Comparison of ENCODE assay signal across 13 cellular contexts in the genomic region with DNA sequence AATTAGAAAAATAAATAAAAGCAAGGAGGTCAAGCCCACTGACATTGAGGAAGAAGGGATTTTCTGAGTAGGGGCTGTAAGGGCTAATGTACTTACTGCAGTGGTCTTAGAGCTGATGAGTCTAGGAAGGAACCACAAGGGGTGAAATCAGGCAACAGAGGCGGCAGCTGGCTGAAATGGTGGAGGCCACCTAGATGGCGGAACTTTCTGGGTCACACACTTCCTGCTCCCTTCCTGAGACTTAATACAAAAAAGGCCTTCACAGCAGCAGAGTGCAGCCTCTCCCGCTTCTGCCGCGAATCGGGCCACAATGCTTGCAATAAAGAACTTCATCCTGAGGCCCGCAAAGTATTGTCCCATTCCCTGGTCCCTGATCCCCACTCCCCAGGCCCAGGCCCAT. TPM values are rescaled to one million over a fixed set of nuclear protein-coding genes. Genes with fewer than 3 reads are reported as not detected.
DNase-seq lines count a peak whose midpoint lies in the region; ATAC-seq and TF ChIP-seq lines count a peak whose summit lies in the region.
"Had no signal": no experiment of that assay in that cellular context is flagged by ENCODE, and none has a peak within 500 bp of the region (broad histone marks: within the 10 kb centered on the region; RNA-seq: fewer than 3 reads in every experiment).

No MANE protein-coding gene starts in this region.

- peaks cover 0 to 6% (median 0%) of the 10 kb centered on the region in 9 donors for H3K36me3 ChIP-seq in heart right ventricle
- H3K36me3 ChIP-seq in hepatocyte (replicated peaks; ENCODE audit: insufficient read depth, low read depth): no peaks in the 10 kb centered on the region

- 35 to 41% methylated on average over 7 of the region's 7 CpGs for WGBS in heart right ventricle, 2 donors
- WGBS in hepatocyte (ENCODE audit: low lambda C conversion rate, missing lambda C conversion rate): 82% methylated on average over 7 of the region's 7 CpGs

- no peaks in the 10 kb centered on the region for H3K79me2 ChIP-seq in hepatocyte

- no peaks in the 10 kb centered on the region for H3K27me3 Mint-ChIP-seq in T-cell

- H3K4me3 ChIP-seq in heart right ventricle: peak overlapping the region in 8 of 10 donors; percentile 13 to 45 (median 38)
- H3K4me3 ChIP-seq in hepatocyte: no peak overlapping the region
- H3K4me3 ChIP-seq: BLaER1 treated with 17β-estradiol and CSF1 and Interleukin-3, amounts not matched to agents 10 nM and 100 nM had no signal

- no peaks in the 10 kb centered on the region for H3K9me3 ChIP-seq in heart right ventricle
- no peaks in the 10 kb centered on the region for H3K9me3 ChIP-seq in hepatocyte (ENCODE audit: low read depth)
- H3K9me3 ChIP-seq: left lung had no signal

- in situ Hi-C loops in ACHN (cut with HindIII; ENCODE audit: low pct_ligation_motif_present, low pct_unique_long_range_greater_than_20kb, low sequenced_read_pairs): no loop called here

- H3K27ac Mint-ChIP-seq in T-cell: no peak overlapping the region

- DNase-seq in heart right ventricle (no peak), left cardiac atrium (no peak), hepatocyte (ENCODE audit: low spot score) (no peak), DMS53 (lab: John Stamatoyannopoulos, UW) (no peak), NCI-H82 treated with DMSO at 0.1 percent for 48 hours (lab: John Stamatoyannopoulos, UW; ENCODE audit: unreplicated experiment) (no peak), ACHN (no peak), T-cell (no peak)
- DNase-seq: activated naive CD4-positive, alpha-beta T cell treated with Interleukin-2 at 50 U/mL for 16 hours; left lung; NCI-H524 treated with DMSO at 0.1 percent for 48 hours had no signal

- H3K4me1 ChIP-seq in heart right ventricle (peaks cover 0 to 18% (median 0%) of the 10 kb centered on the region in 9 donors), hepatocyte (ENCODE audit: insufficient read depth) (no peaks in the 10 kb centered on the region)
- H3K4me1 ChIP-seq: left lung had no signal

- ATAC-seq in heart right ventricle (no peak), left cardiac atrium (no peak), HG03175 (IDR thresholded peaks at IDR 0.05; ENCODE audit: unreplicated experiment) (peak; percentile 27), T-cell (replicated peaks in 1 of 4) (no peak)
- ATAC-seq: left lung had no signal

- H4K20me1 ChIP-seq in hepatocyte (ENCODE audit: insufficient read depth, poor library complexity, severe bottlenecking): no peaks in the 10 kb centered on the region

- H2AFZ ChIP-seq in hepatocyte: no peak overlapping the region

- H3K27me3 ChIP-seq in heart right ventricle (peaks cover 0 to 4% (median 0%) of the 10 kb centered on the region in 7 donors), hepatocyte (no peaks in the 10 kb centered on the region)

- TF ChIP-seq CTCF in heart right ventricle (IDR thresholded peaks at IDR 0.05) (no peak), hepatocyte (IDR thresholded peaks at IDR 0.05; ENCODE audit: poor library complexity) (no peak)

- CTCF ChIA-PET in T-cell (lab: Charles Lee): interaction anchor here in 1 of 2 donors (0.5 kb wide), 1 partner anchor 919 kb away, joined by 3 read pairs; a partner anchor contains a TSS

- H3K9me2 ChIP-seq in hepatocyte (replicated peaks; ENCODE audit: insufficient read depth): no peaks in the 10 kb centered on the region

- peaks cover 0 to 14% (median 13%) of the 10 kb centered on the region in 3 donors for H3K4me1 Mint-ChIP-seq in T-cell

- no peak overlapping the region for H3K4me3 Mint-ChIP-seq in T-cell

- no peaks in the 10 kb centered on the region for H3K9me3 Mint-ChIP-seq in T-cell

- intact Hi-C loops in heart right ventricle (cut with DNase I): no loop called here
- intact Hi-C loops in left cardiac atrium (cut with DNase I): no loop called here

- peaks cover 2% of the 10 kb centered on the region for H3K36me3 Mint-ChIP-seq in T-cell

- peak overlapping the region; percentile 46 for H3K4me2 ChIP-seq in hepatocyte
- H3K4me2 ChIP-seq: BLaER1 treated with 17β-estradiol and CSF1 and Interleukin-3, amounts not matched to agents 10 nM and 100 nM; KMS-11 had no signal

- POLR2A ChIA-PET in T-cell (lab: Charles Lee): interaction anchor here in 1 of 2 donors (0.5 kb wide), 1 partner anchor 66 kb away, joined by 3 read pairs; a partner anchor contains a TSS

- H3K27ac ChIP-seq in heart right ventricle (peak overlapping the region in 2 of 10 donors; percentile 27 to 44), hepatocyte (no peak overlapping the region)
- H3K27ac ChIP-seq: BLaER1 treated with 17β-estradiol and CSF1 and Interleukin-3, amounts not matched to agents 10 nM and 100 nM; KMS-11 had no signal

RNA-seq across cellular contexts. Expression of a gene that starts 15.4 kb away (rescaled TPM):
- 10 to 100 TPM; 41.5 to 54.0 (median 49.4) TPM for total RNA-seq in heart right ventricle
- polyA plus RNA-seq in heart right ventricle: 10 to 100 TPM; 22.5 to 36.2 TPM
- 10 to 100 TPM; 48.9 to 57.3 TPM for total RNA-seq in left cardiac atrium
- total RNA-seq in hepatocyte: 61.0 and 68.8 TPM in 2 replicates
- polyA plus RNA-seq in hepatocyte: 7.5 and 8.3 TPM in 2 replicates
- total RNA-seq in T-cell: 10 to 100 TPM; 29.6 to 42.5 (median 33.1) TPM

RNA-seq across cellular contexts. Expression of a gene that starts 42.9 kb away (rescaled TPM):
- total RNA-seq in heart right ventricle (10 to 100 TPM; 29.5 to 67.8 (median 37.5) TPM), left cardiac atrium (10 to 100 TPM; 28.5 to 30.9 TPM), hepatocyte (9.7 and 10.8 TPM in 2 replicates), T-cell (10 to 100 TPM; 30.4 to 45.9 (median 38.1) TPM)
- polyA plus RNA-seq in heart right ventricle (10 to 100 TPM; 12.2 to 21.5 TPM), hepatocyte (3.5 and 6.3 TPM in 2 replicates)

RNA-seq across cellular contexts. Expression of a gene that starts 53.8 kb away (rescaled TPM):
- total RNA-seq in heart right ventricle (not detected), left cardiac atrium (not detected), hepatocyte (not detected in 2 replicates), T-cell (10 to 100 TPM; 33.8 to 86.6 (median 39.6) TPM)
- polyA plus RNA-seq in heart right ventricle (not detected), hepatocyte (not detected in 2 replicates)

RNA-seq across cellular contexts. Expression of a gene that starts 58.7 kb away (rescaled TPM):
- total RNA-seq in heart right ventricle (10 to 100 TPM in 1 of 10 donors, 1 to 10 TPM in 6, under 1 TPM in 3; 0.57 to 15.3 (median 2.0) TPM), left cardiac atrium (1 to 10 TPM; 1.8 to 2.6 TPM), hepatocyte (7.1 and 14.1 TPM in 2 replicates), T-cell (100 to 1,000 TPM; 285 to 380 (median 312) TPM)
- polyA plus RNA-seq in heart right ventricle (1 to 10 TPM; 1.3 to 1.7 TPM), hepatocyte (11.2 and 13.5 TPM in 2 replicates)

Comparison
In these comparisons a context has a peak if more than half of its experiments do, and no peak if none do; other contexts are left out.
1. RNA of a gene that starts 53.8 kb away (total RNA-seq): 33.8 to 86.6 TPM in T-cell; not detected in left cardiac atrium, not detected in heart right ventricle and not detected in hepatocyte; every median in the first group is over 10 times any median in the second.